18 cellular contexts compared by ENCODE assay signal in genomic region chr15:62571072-62571471, GRCh38.
"Had no signal": no experiment of that assay in that cellular context is flagged by ENCODE, and none has a peak within 500 bp of the region (broad histone marks: within the 10 kb centered on the region; RNA-seq: fewer than 3 reads in every experiment).

No MANE protein-coding gene starts in this region.

- H3K9me3 ChIP-seq: gastrocnemius medialis, left lung, lower lobe of right lung, prostate gland, stomach, upper lobe of right lung had no signal

- H2AFZ ChIP-seq: parathyroid adenoma had no signal

- H3K27me3 ChIP-seq: gastrocnemius medialis, left lung, stomach, upper lobe of right lung had no signal

- H3K36me3 ChIP-seq: gastrocnemius medialis, left lung, lower lobe of right lung, prostate gland, stomach, upper lobe of right lung had no signal

- H3K9ac ChIP-seq: parathyroid adenoma had no signal

- H3K4me3 ChIP-seq: gastrocnemius medialis, left lung, lower lobe of right lung, prostate gland, stomach, upper lobe of right lung had no signal

- ATAC-seq: esophagus mucosa, gastrocnemius medialis, upper lobe of right lung had no signal

- DNase-seq: effector memory CD4-positive, alpha-beta T cell; gastrocnemius medialis; glutamatergic neuron; islet precursor cell; left lung; lower lobe of right lung; midbrain; naive B cell; nephron progenitor cell; retina; small intestine; stimulated activated CD4-positive, alpha-beta T cell treated with anti-CD3 and anti-CD28 coated beads, Interleukin-12 subunit alpha, Interleukin-12 subunit beta, amount 100 ng/mL, for 4 hours; stimulated activated naive CD4-positive, alpha-beta T cell; stomach; upper lobe of right lung had no signal

- H3K4me1 ChIP-seq: parathyroid adenoma, prostate gland had no signal

- H3K27ac ChIP-seq: left lung, lower lobe of right lung, parathyroid adenoma, prostate gland, upper lobe of right lung had no signal
